ENCODE assay signal across 21 cellular contexts in the genomic region with DNA sequence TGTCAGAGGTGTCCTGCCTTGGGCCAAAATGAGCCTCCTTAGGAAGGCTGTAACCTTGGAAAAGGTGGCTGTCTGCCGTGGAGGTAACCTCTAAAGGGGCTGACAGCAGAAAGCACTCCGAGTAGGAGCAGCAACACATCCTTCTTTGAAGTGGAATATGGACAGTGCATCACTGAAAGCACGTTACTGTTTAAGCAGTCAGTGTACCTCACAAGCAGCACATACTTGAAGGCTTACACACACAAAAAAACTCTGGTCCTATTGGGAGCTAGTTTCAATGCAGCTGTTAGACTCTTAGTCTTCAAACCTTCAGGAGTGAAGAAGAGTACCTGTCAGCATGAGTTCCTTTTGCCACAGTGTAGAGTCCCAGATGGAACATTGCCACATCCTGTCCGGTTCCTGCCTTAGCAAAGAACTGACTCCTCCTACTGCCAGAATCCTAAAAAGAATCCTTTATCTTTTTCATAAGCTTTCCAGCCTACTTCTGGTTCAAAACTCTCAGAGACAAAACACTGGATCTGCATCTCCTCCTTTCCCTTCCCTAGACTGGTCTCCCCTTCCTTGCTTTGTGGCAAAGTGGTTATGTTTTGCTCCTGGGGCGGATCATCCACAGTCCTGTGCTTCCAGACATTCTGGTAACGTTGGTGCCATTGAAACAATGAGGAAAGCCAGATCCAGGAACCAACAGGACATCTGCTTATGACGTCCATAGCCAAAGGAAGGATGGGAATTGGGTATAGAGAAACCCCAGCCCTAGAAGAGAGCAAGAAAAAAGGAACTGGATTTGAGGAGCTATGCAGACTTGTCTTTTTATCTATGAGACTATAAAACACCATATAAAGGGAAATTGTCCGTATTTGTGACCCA. TPM values are rescaled to one million over a fixed set of nuclear protein-coding genes. Genes with fewer than 3 reads are reported as not detected.
DNase-seq lines count a peak whose midpoint lies in the region; ATAC-seq and TF ChIP-seq lines count a peak whose summit lies in the region.
"Had no signal": no experiment of that assay in that cellular context is flagged by ENCODE, and none has a peak within 500 bp of the region (broad histone marks: within the 10 kb centered on the region; RNA-seq: fewer than 3 reads in every experiment).

No MANE protein-coding gene starts in this region.

- peaks cover 1% of the 10 kb centered on the region for H3K4me1 Mint-ChIP-seq in activated naive CD8-positive, alpha-beta T cell treated with anti-CD3 and anti-CD28 coated beads, Interleukin-2, amount 50 U/mL, for 24 hours
- H3K4me1 Mint-ChIP-seq in activated T-cell treated with anti-CD3 and anti-CD28 coated beads, Interleukin-2, amount 50 U/mL, for 72 hours (ENCODE audit: low read depth), result peaks cover 2% of the 10 kb centered on the region

- no peak overlapping the region for H3K4me3 Mint-ChIP-seq in activated naive CD8-positive, alpha-beta T cell treated with anti-CD3 and anti-CD28 coated beads, Interleukin-2, amount 50 U/mL, for 24 hours
- no peak overlapping the region for H3K4me3 Mint-ChIP-seq in activated T-cell treated with anti-CD3 and anti-CD28 coated beads, Interleukin-2, amount 50 U/mL, for 72 hours
- H3K4me3 Mint-ChIP-seq: B cell; CD4-positive, alpha-beta memory T cell had no signal

- in situ Hi-C loops in mammary epithelial cell (cut with MboI; ENCODE audit: low sequenced_read_pairs in 2 of 2), result no loop called here
- in situ Hi-C loops in Panc1 (cut with HindIII; ENCODE audit: low pct_unique_long_range_greater_than_20kb, low sequenced_read_pairs), result no loop called here

- TF ChIP-seq CTCF in mammary epithelial cell (conservative IDR thresholded peaks at IDR 0.05 in 1 of 2, IDR thresholded peaks at IDR 0.05 in 1 of 2; ENCODE audit: extremely low read depth in 1 of 2, insufficient read depth in 1 of 2, low read depth in 1 of 2, low read length in 2 of 2) (no peak), breast epithelium (IDR thresholded peaks at IDR 0.05) (no peak), Panc1 (IDR thresholded peaks at IDR 0.05) (no peak), fibroblast of pulmonary artery (IDR thresholded peaks at IDR 0.05; ENCODE audit: low read length, missing control alignments) (no peak)

- peak; percentile 53 for ATAC-seq in Panc1
- ATAC-seq in activated naive CD8-positive, alpha-beta T cell treated with anti-CD3 and anti-CD28 coated beads, Interleukin-2, amount 50 U/mL, for 24 hours, result no peak
- no peak for ATAC-seq in activated T-cell treated with anti-CD3 and anti-CD28 coated beads, Interleukin-2, amount 50 U/mL, for 72 hours (replicated peaks in 1 of 2)
- ATAC-seq: Right ventricle myocardium inferior had no signal

- H3K36me3 Mint-ChIP-seq in activated naive CD8-positive, alpha-beta T cell treated with anti-CD3 and anti-CD28 coated beads, Interleukin-2, amount 50 U/mL, for 24 hours (ENCODE audit: low read depth), result no peaks in the 10 kb centered on the region
- H3K36me3 Mint-ChIP-seq in activated T-cell treated with anti-CD3 and anti-CD28 coated beads, Interleukin-2, amount 50 U/mL, for 72 hours (ENCODE audit: insufficient read depth in 2 of 2), result no peaks in the 10 kb centered on the region
- H3K36me3 Mint-ChIP-seq: CD4-positive, alpha-beta memory T cell had no signal

- TF ChIP-seq POLR2A in breast epithelium (IDR thresholded peaks at IDR 0.05), result no peak

- no peaks in the 10 kb centered on the region for H3K79me2 ChIP-seq in mammary epithelial cell (ENCODE audit: insufficient read depth, low read length)

- intact Hi-C loops in mammary epithelial cell (cut with micrococcal nuclease), result no loop called here
- intact Hi-C loops in breast epithelium (cut with DNase I; ENCODE audit: low total_unique reads), result no loop called here
- intact Hi-C loops in Panc1 (cut with micrococcal nuclease; ENCODE audit: unreplicated experiment), result no loop called here

- H3K9me3 Mint-ChIP-seq in activated naive CD8-positive, alpha-beta T cell treated with anti-CD3 and anti-CD28 coated beads, Interleukin-2, amount 50 U/mL, for 24 hours, result no peaks in the 10 kb centered on the region
- H3K9me3 Mint-ChIP-seq in activated T-cell treated with anti-CD3 and anti-CD28 coated beads, Interleukin-2, amount 50 U/mL, for 72 hours, result peaks cover 0 to under 1% of the 10 kb centered on the region in 2 donors

- H4K20me1 ChIP-seq in mammary epithelial cell (ENCODE audit: insufficient read depth, low read length), result no peaks in the 10 kb centered on the region

- peak overlapping the region; percentile 12 for H2AFZ ChIP-seq in mammary epithelial cell (ENCODE audit: low read depth, low read length)

- no peak overlapping the region for H3K4me2 ChIP-seq in mammary epithelial cell (ENCODE audit: insufficient read depth, low read depth, low read length)
- H3K4me2 ChIP-seq: KMS-11 had no signal

- H3K4me1 ChIP-seq in mammary epithelial cell (ENCODE audit: insufficient read depth, low read length) (peaks cover 14% of the 10 kb centered on the region), breast epithelium (peaks cover 0 to 4% of the 10 kb centered on the region in 2 donors), Panc1 (ENCODE audit: control insufficient read depth, insufficient read depth, low read length) (peaks cover 22% of the 10 kb centered on the region), stomach smooth muscle (ENCODE audit: control insufficient read depth, insufficient read depth, low read length) (peaks cover 18% of the 10 kb centered on the region)

- dilution Hi-C loops in mammary epithelial cell (cut with HindIII; ENCODE audit: low sequenced_read_pairs), result loop anchor here (5.0 kb wide), 3 partner anchors 52 to 97 kb away; partner anchors contain the start of gene IL22

- no peak for DNase-seq in mammary epithelial cell
- DNase-seq in breast epithelium (ENCODE audit: low spot score in 2 of 2), result no peak
- no peak for DNase-seq in Panc1 (ENCODE audit: low read depth, low spot score)
- DNase-seq in fibroblast of pulmonary artery (ENCODE audit: low read depth), result peak; percentile 21
- DNase-seq in activated naive CD8-positive, alpha-beta T cell treated with anti-CD3 and anti-CD28 coated beads, Interleukin-2, amount 50 U/mL, for 24 hours, result no peak
- no peak for DNase-seq in NCI-H2227 (lab: John Stamatoyannopoulos, UW; ENCODE audit: unreplicated experiment)
- no peak for DNase-seq in activated T-cell treated with anti-CD3 and anti-CD28 coated beads, Interleukin-2, amount 50 U/mL, for 72 hours
- DNase-seq: CD4-positive, alpha-beta memory T cell; DMS79; GDM1; MG63; NCI-H1417; NCI-H2029; NCI-H226; NCI-H526 treated with DMSO at 0.1 percent for 48 hours had no signal

- H3K27me3 ChIP-seq in mammary epithelial cell (ENCODE audit: insufficient read depth, low read length) (no peaks in the 10 kb centered on the region), breast epithelium (no peaks in the 10 kb centered on the region), Panc1 (ENCODE audit: control insufficient read depth, insufficient read depth, low read length) (no peaks in the 10 kb centered on the region), stomach smooth muscle (ENCODE audit: control insufficient read depth in 1 of 2, insufficient read depth in 2 of 2, low read length in 2 of 2) (no peaks in the 10 kb centered on the region)

- CTCF ChIA-PET in mammary epithelial cell (lab: Charles Lee; ENCODE audit: low non-redundant PET), result no interaction called here
- CTCF ChIA-PET in Panc1 (lab: Charles Lee), result no interaction called here

- no peak overlapping the region for H3K9ac ChIP-seq in mammary epithelial cell (ENCODE audit: insufficient read depth, low read length)
- H3K9ac ChIP-seq in stomach smooth muscle (ENCODE audit: low read length in 2 of 2), result peak overlapping the region; percentile 8 to 58
- H3K9ac ChIP-seq: KMS-11 had no signal

- no peak overlapping the region for H3K27ac Mint-ChIP-seq in activated naive CD8-positive, alpha-beta T cell treated with anti-CD3 and anti-CD28 coated beads, Interleukin-2, amount 50 U/mL, for 24 hours
- no peak overlapping the region for H3K27ac Mint-ChIP-seq in activated T-cell treated with anti-CD3 and anti-CD28 coated beads, Interleukin-2, amount 50 U/mL, for 72 hours
- H3K27ac Mint-ChIP-seq: B cell had no signal

- POLR2A ChIA-PET in Panc1 (lab: Charles Lee), result no interaction called here

- H3K9me3 ChIP-seq in mammary epithelial cell (replicated peaks; ENCODE audit: insufficient read depth, low read length) (no peaks in the 10 kb centered on the region), breast epithelium (no peaks in the 10 kb centered on the region), Panc1 (ENCODE audit: control insufficient read depth, insufficient read depth, low read depth, low read length) (no peaks in the 10 kb centered on the region), stomach smooth muscle (ENCODE audit: control insufficient read depth in 2 of 2, low read length in 2 of 2) (no peaks in the 10 kb centered on the region)
- H3K9me3 ChIP-seq: MG63 had no signal

- 55% methylated on average over 7 of the region's 8 CpGs for WGBS in mammary epithelial cell (ENCODE audit: low coverage, missing lambda C conversion rate)

- H3K4me3 ChIP-seq in mammary epithelial cell (replicated peaks in 1 of 3; ENCODE audit: insufficient read depth in 1 of 3, low read depth in 2 of 3, low read length in 3 of 3), result no peak overlapping the region
- H3K4me3 ChIP-seq in breast epithelium, result no peak overlapping the region
- H3K4me3 ChIP-seq in Panc1 (ENCODE audit: low read depth in 2 of 2, low read length in 2 of 2), result no peak overlapping the region
- no peak overlapping the region for H3K4me3 ChIP-seq in fibroblast of pulmonary artery (replicated peaks; ENCODE audit: low read depth, low read length)
- H3K4me3 ChIP-seq in stomach smooth muscle (ENCODE audit: low read length in 2 of 2), result no peak overlapping the region
- H3K4me3 ChIP-seq: MG63, SK-N-MC had no signal

- no peaks in the 10 kb centered on the region for H3K27me3 Mint-ChIP-seq in activated naive CD8-positive, alpha-beta T cell treated with anti-CD3 and anti-CD28 coated beads, Interleukin-2, amount 50 U/mL, for 24 hours
- peaks cover 17% of the 10 kb centered on the region for H3K27me3 Mint-ChIP-seq in activated T-cell treated with anti-CD3 and anti-CD28 coated beads, Interleukin-2, amount 50 U/mL, for 72 hours (ENCODE audit: low read depth)

- BruUV-seq in mammary epithelial cell (replicated peaks; lab: Mats Ljungman, UMichigan), result no TSS peak
- no TSS peak for BruUV-seq in Panc1 (replicated peaks; lab: Mats Ljungman, UMichigan)

- H3K27ac ChIP-seq in mammary epithelial cell (ENCODE audit: insufficient read depth, low read depth, low read length) (no peak overlapping the region), breast epithelium (no peak overlapping the region), Panc1 (ENCODE audit: low read length) (peak overlapping the region; percentile 55), stomach smooth muscle (ENCODE audit: low read length) (peak overlapping the region; percentile 80)
- H3K27ac ChIP-seq: HL-60, KMS-11, SK-N-MC had no signal

- H3K36me3 ChIP-seq in mammary epithelial cell (ENCODE audit: insufficient read depth, low read length) (no peaks in the 10 kb centered on the region), breast epithelium (no peaks in the 10 kb centered on the region), Panc1 (ENCODE audit: control insufficient read depth, insufficient read depth, low read length) (no peaks in the 10 kb centered on the region), stomach smooth muscle (ENCODE audit: control insufficient read depth in 2 of 2, insufficient read depth in 2 of 2, low read length in 2 of 2) (no peaks in the 10 kb centered on the region)
- H3K36me3 ChIP-seq: MG63 had no signal

RNA-seq across cellular contexts. Expression of gene MDM1, which starts 8.5 kb away (rescaled TPM):
- total RNA-seq in mammary epithelial cell, result 10 to 100 TPM; 10.0 to 10.4 TPM
- polyA plus RNA-seq in mammary epithelial cell, result 3.2 TPM
- polyA minus RNA-seq in mammary epithelial cell, result 10.6 TPM
- 10 to 100 TPM; 13.1 to 38.6 (median 18.7) TPM for total RNA-seq in breast epithelium
- total RNA-seq in Panc1 (2021; ENCODE audit: unreplicated experiment), result 17.8 TPM
- polyA plus RNA-seq in Panc1 (2012; ENCODE audit: insufficient read length), result 7.2 TPM
- total RNA-seq in activated T-cell treated with anti-CD3 and anti-CD28 coated beads, Interleukin-2, amount 50 U/mL, for 72 hours, result 10 to 100 TPM; 19.0 to 27.3 TPM

Comparison
In these comparisons a context has a peak if more than half of its experiments do, and no peak if none do; other contexts are left out.
1. H3K27ac ChIP-seq: peak in Panc1 (single experiment) and stomach smooth muscle (single experiment); none in mammary epithelial cell (single experiment) and breast epithelium (0 of 2).